11 cellular contexts compared by ENCODE assay signal in genomic region chr1:222897527-222898190, GRCh38.
DNase-seq lines count a peak whose midpoint lies in the region; ATAC-seq and TF ChIP-seq lines count a peak whose summit lies in the region.
"Had no signal": no experiment of that assay in that cellular context is flagged by ENCODE, and none has a peak within 500 bp of the region (broad histone marks: within the 10 kb centered on the region; RNA-seq: fewer than 3 reads in every experiment).

No MANE protein-coding gene starts in this region.

- ATAC-seq in GM18511 (IDR thresholded peaks at IDR 0.05; ENCODE audit: unreplicated experiment): no peak

- H3K4me3 Mint-ChIP-seq in type B pancreatic cell (no peak overlapping the region), CD14-positive monocyte (no peak overlapping the region)

- H3K27ac ChIP-seq in SJSA1 (peak overlapping the region; percentile 29), sigmoid colon (peak overlapping the region in 3 of 4 donors; percentile 41 to 66 (median 59))

- WGBS in sigmoid colon, 2 donors: 6 to 26% methylated on average over 4 of the region's 4 CpGs

- TF ChIP-seq POLR2A in sigmoid colon (IDR thresholded peaks at IDR 0.05): no peak

- H3K27me3 ChIP-seq in SJSA1 (replicated peaks) (no peaks in the 10 kb centered on the region), sigmoid colon (no peaks in the 10 kb centered on the region)

- peak overlapping the region; percentile 26; the same call in 1 of the 2 replicates for H3K4me3 ChIP-seq in GM12865 (ENCODE audit: low read depth, low read length)
- peak overlapping the region; percentile 19 for H3K4me3 ChIP-seq in SJSA1
- H3K4me3 ChIP-seq in fibroblast of the aortic adventitia (ENCODE audit: low read depth, low read length): peak overlapping the region; percentile 45
- peak overlapping the region in 3 of 4 donors; percentile 29 to 44 (median 39) for H3K4me3 ChIP-seq in sigmoid colon

- TF ChIP-seq CTCF in GM12865 (IDR thresholded peaks at IDR 0.05; ENCODE audit: insufficient read depth, low read depth, low read length, missing control alignments) (no peak), fibroblast of the aortic adventitia (IDR thresholded peaks at IDR 0.05; ENCODE audit: insufficient read depth, low read length) (no peak), sigmoid colon (IDR thresholded peaks at IDR 0.05) (no peak), type B pancreatic cell (conservative IDR thresholded peaks at IDR 0.05) (no peak), CD14-positive monocyte (IDR thresholded peaks at IDR 0.05) (no peak)

- peaks cover 6% of the 10 kb centered on the region; the same call in 1 of the 2 replicates for H3K4me1 ChIP-seq in SJSA1 (replicated peaks)
- peaks cover 0 to 25% (median 10%) of the 10 kb centered on the region in 4 donors for H3K4me1 ChIP-seq in sigmoid colon

- H3K27ac Mint-ChIP-seq in type B pancreatic cell (no peak overlapping the region), CD14-positive monocyte (no peak overlapping the region)

- intact Hi-C loops in sigmoid colon (cut with DNase I): no loop called here
- intact Hi-C loops in CD14-positive monocyte (cut with micrococcal nuclease): no loop called here

- TF ChIP-seq EP300 in sigmoid colon (IDR thresholded peaks at IDR 0.05): no peak

- no peak for DNase-seq in GM12865 (ENCODE audit: low read depth)
- DNase-seq in SJSA1 (ENCODE audit: low read depth in 1 of 2, low spot score in 2 of 2): peak in 1 of 2 experiments; percentile 23
- peak; percentile 51 for DNase-seq in fibroblast of the aortic adventitia (ENCODE audit: low read depth)
- DNase-seq in sigmoid colon: no peak
- DNase-seq in type B pancreatic cell (ENCODE audit: extremely low spot score, unreplicated experiment): no peak
- DNase-seq in NCI-H2107 (lab: John Stamatoyannopoulos, UW): no peak
- DNase-seq in CD14-positive monocyte (ENCODE audit: low spot score): no peak
- DNase-seq: Karpas-422, SHP77 treated with DMSO at 0.1 percent for 48 hours, substantia nigra had no signal

- H3K36me3 ChIP-seq in SJSA1 (no peaks in the 10 kb centered on the region), sigmoid colon (no peaks in the 10 kb centered on the region)

- H3K4me1 Mint-ChIP-seq in type B pancreatic cell (ENCODE audit: unreplicated experiment) (peaks cover 21% of the 10 kb centered on the region), CD14-positive monocyte (no peaks in the 10 kb centered on the region)

- H3K36me3 Mint-ChIP-seq in type B pancreatic cell: peaks cover 7% of the 10 kb centered on the region
- peaks cover 0 to 3% of the 10 kb centered on the region in 2 donors for H3K36me3 Mint-ChIP-seq in CD14-positive monocyte

- no peaks in the 10 kb centered on the region for H3K9me3 Mint-ChIP-seq in type B pancreatic cell
- H3K9me3 Mint-ChIP-seq in CD14-positive monocyte: peaks cover 3 to 13% (median 10%) of the 10 kb centered on the region in 7 donors

- H3K27me3 Mint-ChIP-seq in type B pancreatic cell (no peaks in the 10 kb centered on the region), CD14-positive monocyte (ENCODE audit: low read depth in 3 of 3) (no peaks in the 10 kb centered on the region)

- H3K9me3 ChIP-seq in SJSA1 (replicated peaks): no peaks in the 10 kb centered on the region
- no peaks in the 10 kb centered on the region for H3K9me3 ChIP-seq in sigmoid colon
